Comparison of ENCODE assay signal across 24 cellular contexts in the genomic region with DNA sequence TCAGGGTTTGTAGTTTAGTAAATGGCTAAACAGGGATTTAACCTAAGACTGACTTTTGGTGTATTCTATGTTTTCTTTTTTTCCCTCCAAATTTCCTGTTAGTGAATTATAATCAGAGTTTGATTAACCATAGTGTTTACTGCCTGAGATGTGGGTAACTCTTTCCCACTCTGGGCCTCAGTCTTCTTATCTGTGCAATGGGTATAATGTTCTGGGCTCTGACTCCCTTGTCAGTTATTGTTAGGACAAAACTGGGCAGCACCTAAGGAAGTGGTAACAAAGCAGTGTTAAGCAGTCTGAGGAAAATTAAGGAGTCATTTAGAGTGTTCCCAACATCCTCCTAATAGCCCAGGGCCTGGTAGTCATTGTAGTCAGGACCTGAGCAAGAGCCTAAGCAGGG.
"Had no signal": no experiment of that assay in that cellular context is flagged by ENCODE, and none has a peak within 500 bp of the region (broad histone marks: within the 10 kb centered on the region; RNA-seq: fewer than 3 reads in every experiment).

No MANE protein-coding gene starts in this region.

- H2AFZ ChIP-seq: hepatocyte had no signal

- H3K36me3 ChIP-seq: left lung, left ventricle myocardium inferior, lower lobe of right lung had no signal

- FAIRE-seq: islet of Langerhans, keratinocyte, kidney had no signal

- H3K27ac ChIP-seq: hepatocyte, left lung, left ventricle myocardium inferior, lower lobe of right lung had no signal

- H3K4me3 ChIP-seq: hepatocyte, left lung, left ventricle myocardium inferior, lower lobe of right lung, lung, mucosa of descending colon had no signal

- H3K79me2 ChIP-seq: hepatocyte had no signal

- H3K4me2 ChIP-seq: hepatocyte had no signal

- H3K9me3 ChIP-seq: left lung, left ventricle myocardium inferior, lower lobe of right lung, mucosa of descending colon had no signal

- DNase-seq: hippocampal formation; hypothalamus; immature natural killer cell; islet precursor cell; kidney; kidney glomerular epithelial cell; left cardiac atrium; left colon; left lung; left ventricle myocardium inferior; left ventricle myocardium superior; lower lobe of right lung; mammary epithelial cell; mesenchymal stem cell; mesendoderm; midbrain; mucosa of descending colon; naive B cell; naive thymus-derived CD4-positive, alpha-beta T cell had no signal

- H3K4me1 ChIP-seq: left lung, left ventricle myocardium inferior, lower lobe of right lung had no signal

- ATAC-seq: left cardiac atrium; left colon; left lobe of liver; left lung; left ventricle myocardium superior; lower lobe of right lung; mucosa of descending colon; naive thymus-derived CD4-positive, alpha-beta T cell had no signal
